11 cellular contexts compared by ENCODE assay signal in genomic region chr11:121671276-121672168, GRCh38.
A peak's percentile ranks its signal among the peaks of the same experiment; 100 is the strongest.
DNase-seq lines count a peak whose midpoint lies in the region; ATAC-seq and TF ChIP-seq lines count a peak whose summit lies in the region.
"Had no signal": no experiment of that assay in that cellular context is flagged by ENCODE, and none has a peak within 500 bp of the region (broad histone marks: within the 10 kb centered on the region; RNA-seq: fewer than 3 reads in every experiment).

No MANE protein-coding gene starts in this region.

- H3K9me3 ChIP-seq in thymus (ENCODE audit: control insufficient read depth), result no peaks in the 10 kb centered on the region

- H3K27me3 ChIP-seq in thymus (ENCODE audit: control insufficient read depth, insufficient read depth), result no peaks in the 10 kb centered on the region

- 90% methylated on average over 19 of the region's 19 CpGs for whole genome bisulfite sequencing in thymus

- peak overlapping the region; percentile 55 for H3K27ac ChIP-seq in thymus (ENCODE audit: low read depth)
- H3K27ac ChIP-seq: 22Rv1 had no signal

- no peaks in the 10 kb centered on the region for H3K36me3 ChIP-seq in thymus (ENCODE audit: control insufficient read depth, insufficient read depth)

- no peak for TF ChIP-seq CTCF in cardiac fibroblast (IDR thresholded peaks at IDR 0.05; ENCODE audit: low read depth, low read length)

- H3K4me3 ChIP-seq in cardiac fibroblast (replicated peaks in 1 of 2; ENCODE audit: low read depth in 2 of 2, low read length in 2 of 2) (no peak overlapping the region), thymus (ENCODE audit: low read length) (no peak overlapping the region)

- no peaks in the 10 kb centered on the region for H3K4me1 ChIP-seq in thymus (ENCODE audit: control insufficient read depth, insufficient read depth, low read length)

- DNase-seq in NCI-H1417 (lab: John Stamatoyannopoulos, UW) (peak in 2 of 3 experiments; percentile 8 to 64), NCI-H1417 treated with DMSO at 0.1 percent for 48 hours (lab: John Stamatoyannopoulos, UW) (no peak), cardiac fibroblast (ENCODE audit: low read depth in 2 of 2) (peak; percentile 39 to 54), left kidney (ENCODE audit: low read depth, low spot score) (peak; percentile 91), HK-2 (ENCODE audit: unreplicated experiment) (no peak)
- no peak for DNase-seq in stimulated activated CD4-positive, alpha-beta T cell treated with anti-CD3 and anti-CD28 coated beads, Interleukin-12 subunit alpha, Interleukin-12 subunit beta, amount 100 ng/mL, for 4 hours
- DNase-seq: activated CD8-positive, alpha-beta T cell treated with anti-CD3 and anti-CD28 coated beads, Interleukin-2, amount 10 ng/mL, durations not matched to agents 7 days and 5 days; PC-3 had no signal

- ATAC-seq in HG02938 (IDR thresholded peaks at IDR 0.05; ENCODE audit: unreplicated experiment), result no peak
- ATAC-seq: activated CD8-positive, alpha-beta T cell treated with anti-CD3 and anti-CD28 coated beads, Interleukin-2, amount 10 ng/mL, durations not matched to agents 7 days and 5 days; PC-3 had no signal

Comparison
In these comparisons a context has a peak if more than half of its experiments do, and no peak if none do; other contexts are left out.
1. DNase-seq: peak in NCI-H1417 (2 of 3), cardiac fibroblast (2 of 2) and left kidney (single experiment); none in NCI-H1417 treated with DMSO at 0.1 percent for 48 hours (single experiment), stimulated activated CD4-positive, alpha-beta T cell treated with anti-CD3 and anti-CD28 coated beads, Interleukin-12 subunit alpha, Interleukin-12 subunit beta, amount 100 ng/mL, for 4 hours (single experiment) and HK-2 (single experiment).